Comparison of ENCODE assay signal across 1 cellular context in the genomic region with DNA sequence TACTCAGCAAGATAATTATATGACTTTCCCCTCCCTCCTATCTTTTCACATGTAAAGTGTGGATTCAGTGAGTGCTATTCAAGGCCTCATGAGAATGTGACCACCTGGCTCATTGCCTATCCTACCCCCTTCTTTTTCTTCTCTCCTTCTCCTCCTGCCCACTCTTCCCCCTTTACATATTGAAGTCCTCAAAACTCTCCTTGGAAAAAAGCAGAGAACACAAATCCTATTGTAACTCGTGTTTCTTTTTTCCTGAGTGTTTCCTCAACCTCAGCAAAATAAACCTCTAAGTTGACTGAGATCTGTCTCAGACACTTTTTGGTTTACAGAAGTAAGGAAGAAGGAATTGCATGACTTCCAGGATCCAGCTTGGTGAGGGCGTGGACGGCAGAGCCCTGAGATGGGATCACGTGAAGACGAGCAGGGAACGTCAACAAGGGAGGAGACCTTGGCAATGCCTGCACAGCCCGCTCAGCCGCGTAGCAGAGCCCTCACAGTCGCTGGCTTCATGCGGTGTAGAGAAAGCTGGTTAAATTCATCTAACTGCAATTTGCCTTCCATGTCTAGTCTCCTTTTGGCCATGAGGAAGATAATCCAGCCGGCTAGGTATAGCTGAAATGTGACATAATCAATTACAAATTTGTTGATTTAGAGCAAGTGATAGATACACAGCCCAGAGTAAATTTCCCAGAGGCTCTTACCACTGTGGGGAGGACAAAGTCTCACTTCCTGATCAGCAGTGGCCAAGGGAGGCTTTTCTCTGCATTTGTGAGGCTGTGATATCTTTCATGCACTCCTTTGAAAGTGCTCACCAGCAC.
A peak's percentile ranks its signal among the peaks of the same experiment; 100 is the strongest.
TF ChIP-seq lines count a peak whose summit lies in the region.

No MANE protein-coding gene starts in this region.

TF ChIP-seq in HepG2, 621 proteins besides CTCF, POLR2A, EP300 and RAD21 (continued from another document and continues in another):
- TF ChIP-seq FUBP1 (CRISPR knock-in tag; IDR thresholded peaks at IDR 0.05; ENCODE audit: borderline replicate concordance) (0 out of 2 replicates have a peak, but pooled peaks have one; percentile 43), MEIS2 (CRISPR knock-in tag; IDR thresholded peaks at IDR 0.05) (peak; percentile 77), GATAD2A (CRISPR knock-in tag; IDR thresholded peaks at IDR 0.05) (peak; percentile 80), ZNF343 (CRISPR knock-in tag; IDR thresholded peaks at IDR 0.05) (peak; percentile 74; the same call in 1 of the 2 replicates), NR2C2 (CRISPR knock-in tag; IDR thresholded peaks at IDR 0.05; ENCODE audit: borderline replicate concordance) (peak; percentile 50; the same call in 1 of the 2 replicates), TBL1XR1 (IDR thresholded peaks at IDR 0.05; ENCODE audit: borderline replicate concordance, low read length, partially characterized antibody) (no peak), ZNF749 (CRISPR knock-in tag; IDR thresholded peaks at IDR 0.05; ENCODE audit: borderline replicate concordance) (no peak), CREB3 (CRISPR knock-in tag; IDR thresholded peaks at IDR 0.05) (no peak), TGIF2 (CRISPR knock-in tag; IDR thresholded peaks at IDR 0.05) (no peak), AKNA (CRISPR knock-in tag; IDR thresholded peaks at IDR 0.05; ENCODE audit: borderline replicate concordance) (no peak; the same call in 1 of the 2 replicates), ZNF281 (CRISPR knock-in tag; IDR thresholded peaks at IDR 0.05; ENCODE audit: borderline replicate concordance) (peak; percentile 10; the same call in 1 of the 2 replicates), ZNF720 (CRISPR knock-in tag; IDR thresholded peaks at IDR 0.05) (no peak), AKAP8 (CRISPR knock-in tag; IDR thresholded peaks at IDR 0.05) (no peak), ZSCAN29 (CRISPR knock-in tag; conservative IDR thresholded peaks at IDR 0.05) (peak; percentile 68; the same call in 1 of the 2 replicates), ZNF691 (CRISPR knock-in tag; IDR thresholded peaks at IDR 0.05; ENCODE audit: borderline replicate concordance, low read depth) (peak; percentile 100), HHEX (CRISPR knock-in tag; IDR thresholded peaks at IDR 0.05) (no peak), ZNF678 (CRISPR knock-in tag; IDR thresholded peaks at IDR 0.05) (no peak), ZZZ3 (CRISPR knock-in tag; IDR thresholded peaks at IDR 0.05; ENCODE audit: borderline replicate concordance) (peak; percentile 80; the same call in 1 of the 2 replicates), NBN (conservative IDR thresholded peaks at IDR 0.05) (no peak), SMAD1 (CRISPR knock-in tag; IDR thresholded peaks at IDR 0.05; ENCODE audit: borderline replicate concordance, low read depth) (no peak), SPEN (CRISPR knock-in tag; IDR thresholded peaks at IDR 0.05; ENCODE audit: low read depth) (peak; percentile 38; the same call in 1 of the 2 replicates), ZNF761 (CRISPR knock-in tag; conservative IDR thresholded peaks at IDR 0.05) (0 out of 2 replicates have a peak, but pooled peaks have one; percentile 41), TAF15 (IDR thresholded peaks at IDR 0.05; ENCODE audit: low read depth, low read length, poor library complexity, severe bottlenecking) (no peak), ZFX (CRISPR knock-in tag; IDR thresholded peaks at IDR 0.05; ENCODE audit: low read depth) (peak; percentile 36; the same call in 1 of the 2 replicates), MBNL3 (CRISPR knock-in tag; conservative IDR thresholded peaks at IDR 0.05) (no peak), TBX2 (CRISPR knock-in tag; IDR thresholded peaks at IDR 0.05; ENCODE audit: borderline replicate concordance) (no peak; the same call in 1 of the 2 replicates), ZNF580 (CRISPR knock-in tag; IDR thresholded peaks at IDR 0.05; ENCODE audit: borderline replicate concordance, low read depth) (peak; percentile 60; the same call in 1 of the 2 replicates), ZKSCAN5 (CRISPR knock-in tag; IDR thresholded peaks at IDR 0.05) (peak; percentile 59; the same call in 1 of the 2 replicates), ZBTB4 (CRISPR knock-in tag; IDR thresholded peaks at IDR 0.05; ENCODE audit: borderline replicate concordance) (no peak), CREB1 (IDR thresholded peaks at IDR 0.05) (no peak), CREB1 (CRISPR knock-in tag; IDR thresholded peaks at IDR 0.05) (0 out of 2 replicates have a peak, but pooled peaks have one; percentile 14)
- TF ChIP-seq, protein P1, sequence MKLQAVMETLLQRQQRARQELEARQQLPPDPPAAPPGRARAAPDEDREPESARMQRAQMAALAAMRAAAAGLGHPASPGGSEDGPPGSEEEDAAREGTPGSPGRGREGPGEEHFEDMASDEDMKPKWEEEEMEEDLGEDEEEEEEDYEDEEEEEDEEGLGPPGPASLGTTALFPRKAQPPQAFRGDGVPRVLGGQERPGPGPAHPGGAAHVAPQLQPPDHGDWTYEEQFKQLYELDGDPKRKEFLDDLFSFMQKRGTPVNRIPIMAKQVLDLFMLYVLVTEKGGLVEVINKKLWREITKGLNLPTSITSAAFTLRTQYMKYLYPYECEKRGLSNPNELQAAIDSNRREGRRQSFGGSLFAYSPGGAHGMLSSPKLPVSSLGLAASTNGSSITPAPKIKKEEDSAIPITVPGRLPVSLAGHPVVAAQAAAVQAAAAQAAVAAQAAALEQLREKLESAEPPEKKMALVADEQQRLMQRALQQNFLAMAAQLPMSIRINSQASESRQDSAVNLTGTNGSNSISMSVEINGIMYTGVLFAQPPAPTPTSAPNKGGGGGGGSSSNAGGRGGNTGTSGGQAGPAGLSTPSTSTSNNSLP (IDR thresholded peaks at IDR 0.05; ENCODE audit: low read depth, low read length), result peak; percentile 75; the same call in 1 of the 2 replicates
- TF ChIP-seq, protein P2, sequence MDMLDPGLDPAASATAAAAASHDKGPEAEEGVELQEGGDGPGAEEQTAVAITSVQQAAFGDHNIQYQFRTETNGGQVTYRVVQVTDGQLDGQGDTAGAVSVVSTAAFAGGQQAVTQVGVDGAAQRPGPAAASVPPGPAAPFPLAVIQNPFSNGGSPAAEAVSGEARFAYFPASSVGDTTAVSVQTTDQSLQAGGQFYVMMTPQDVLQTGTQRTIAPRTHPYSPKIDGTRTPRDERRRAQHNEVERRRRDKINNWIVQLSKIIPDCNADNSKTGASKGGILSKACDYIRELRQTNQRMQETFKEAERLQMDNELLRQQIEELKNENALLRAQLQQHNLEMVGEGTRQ (IDR thresholded peaks at IDR 0.05; ENCODE audit: low read depth, low read length), result peak; percentile 84
- TF ChIP-seq, protein P2 (CRISPR knock-in tag; IDR thresholded peaks at IDR 0.05; ENCODE audit: borderline replicate concordance), result peak; percentile 90; the same call in 1 of the 2 replicates
